Comparison of ENCODE assay signal across 21 cellular contexts in genomic region chr1:200099040-200099439, GRCh38.
DNase-seq lines count a peak whose midpoint lies in the region; FAIRE-seq and TF ChIP-seq lines count a peak whose summit lies in the region.
"Had no signal": no experiment of that assay in that cellular context is flagged by ENCODE, and none has a peak within 500 bp of the region (broad histone marks: within the 10 kb centered on the region; RNA-seq: fewer than 3 reads in every experiment).

No MANE protein-coding gene starts in this region.

- TF ChIP-seq EP300 in H1 (IDR thresholded peaks at IDR 0.05; ENCODE audit: borderline replicate concordance in 1 of 2, low read depth in 2 of 2, low read length in 2 of 2): no peak

- WGBS in H1 (ENCODE audit: extremely low coverage in 1 of 2, insufficient coverage in 1 of 2, insufficient read length in 1 of 2, insufficient replicate concordance in 2 of 2, low coverage in 1 of 2, low lambda C conversion rate in 2 of 2, missing lambda C conversion rate in 1 of 2), 2 experiments: 86% methylated on average over 3 of the region's 3 CpGs; no CpG with 5 or more reads in 1 of the 2 experiments

- no peak overlapping the region for H3K18ac ChIP-seq in H1 (ENCODE audit: extremely low read depth, low read length)

- H3K79me1 ChIP-seq in H1 (ENCODE audit: low read depth, low read length): no peaks in the 10 kb centered on the region; the same call in 1 of the 2 replicates

- no peak overlapping the region for H4K8ac ChIP-seq in H1 (ENCODE audit: extremely low read depth, insufficient read depth, low read length)

- no peak overlapping the region for H3K4me3 Mint-ChIP-seq in activated CD4-positive, alpha-beta memory T cell treated with anti-CD3 and anti-CD28 coated beads, Interleukin-2, amount 10 ng/mL, durations not matched to agents 7 days and 5 days
- H3K4me3 Mint-ChIP-seq: activated CD4-positive, alpha-beta T cell treated with anti-CD3 and anti-CD28 coated beads, Interleukin-2, amount 10 ng/mL, durations not matched to agents 24 days and 14 days; activated naive CD4-positive, alpha-beta T cell treated with anti-CD3 and anti-CD28 coated beads for 36 hours; central memory CD8-positive, alpha-beta T cell; naive B cell; stimulated activated effector memory CD8-positive, alpha-beta T cell treated with anti-CD3 and anti-CD28 coated beads, Interleukin-12 subunit alpha, Interleukin-12 subunit beta, amount 100 ng/mL, for 72 hours had no signal

- H2AK5ac ChIP-seq in H1 (ENCODE audit: low read depth, low read length): 0 out of 2 replicates have a peak overlapping the region, but pooled peaks have one; percentile 6

- H2BK12ac ChIP-seq in H1 (ENCODE audit: low read depth, low read length): no peak overlapping the region

- H3K4me2 ChIP-seq in H1 (ENCODE audit: insufficient read depth in 1 of 2, low read depth in 2 of 2, low read length in 2 of 2): no peak overlapping the region

- H3K9me3 Mint-ChIP-seq in activated CD4-positive, alpha-beta memory T cell treated with anti-CD3 and anti-CD28 coated beads, Interleukin-2, amount 10 ng/mL, durations not matched to agents 7 days and 5 days: no peaks in the 10 kb centered on the region
- H3K9me3 Mint-ChIP-seq: activated CD4-positive, alpha-beta T cell treated with anti-CD3 and anti-CD28 coated beads, Interleukin-2, amount 10 ng/mL, durations not matched to agents 24 days and 14 days; activated naive CD4-positive, alpha-beta T cell treated with anti-CD3 and anti-CD28 coated beads for 36 hours; central memory CD8-positive, alpha-beta T cell; naive B cell; stimulated activated effector memory CD8-positive, alpha-beta T cell treated with anti-CD3 and anti-CD28 coated beads, Interleukin-12 subunit alpha, Interleukin-12 subunit beta, amount 100 ng/mL, for 72 hours had no signal

- no peaks in the 10 kb centered on the region for H3K36me3 ChIP-seq in H1 (ENCODE audit: control insufficient read depth in 2 of 4, insufficient read depth in 4 of 4, low read length in 3 of 4)
- H3K36me3 ChIP-seq: gastroesophageal sphincter, WERI-Rb-1 had no signal

- H3K27ac ChIP-seq in H1 (ENCODE audit: low read depth, low read length): no peak overlapping the region
- H3K27ac ChIP-seq: WERI-Rb-1 had no signal

- no peak overlapping the region for H4K91ac ChIP-seq in H1 (replicated peaks; ENCODE audit: insufficient read length, low read length)

- H3K36me3 Mint-ChIP-seq in activated CD4-positive, alpha-beta memory T cell treated with anti-CD3 and anti-CD28 coated beads, Interleukin-2, amount 10 ng/mL, durations not matched to agents 7 days and 5 days (ENCODE audit: low read depth): no peaks in the 10 kb centered on the region
- H3K36me3 Mint-ChIP-seq: naive B cell; stimulated activated effector memory CD8-positive, alpha-beta T cell treated with anti-CD3 and anti-CD28 coated beads, Interleukin-12 subunit alpha, Interleukin-12 subunit beta, amount 100 ng/mL, for 72 hours had no signal

- no peak for TF ChIP-seq POLR2A in H1 (IDR thresholded peaks at IDR 0.05; ENCODE audit: control extremely low read depth in 1 of 2, low read depth in 2 of 2, low read length in 2 of 2)

- H3K27me3 Mint-ChIP-seq in activated CD4-positive, alpha-beta memory T cell treated with anti-CD3 and anti-CD28 coated beads, Interleukin-2, amount 10 ng/mL, durations not matched to agents 7 days and 5 days: peaks cover 15% of the 10 kb centered on the region
- H3K27me3 Mint-ChIP-seq: central memory CD8-positive, alpha-beta T cell had no signal

- H4K20me1 ChIP-seq in H1 (replicated peaks in 1 of 2; ENCODE audit: control insufficient read depth in 1 of 2, insufficient read depth in 2 of 2, low read length in 2 of 2): no peaks in the 10 kb centered on the region

- no peaks in the 10 kb centered on the region for H3K4me1 Mint-ChIP-seq in activated CD4-positive, alpha-beta memory T cell treated with anti-CD3 and anti-CD28 coated beads, Interleukin-2, amount 10 ng/mL, durations not matched to agents 7 days and 5 days
- H3K4me1 Mint-ChIP-seq: central memory CD8-positive, alpha-beta T cell; naive B cell; stimulated activated effector memory CD8-positive, alpha-beta T cell treated with anti-CD3 and anti-CD28 coated beads, Interleukin-12 subunit alpha, Interleukin-12 subunit beta, amount 100 ng/mL, for 72 hours had no signal

- H2AFZ ChIP-seq in H1 (ENCODE audit: low read length): no peak overlapping the region

- H3K4me1 ChIP-seq in H1 (replicated peaks in 1 of 4; ENCODE audit: control insufficient read depth in 3 of 4, insufficient read depth in 4 of 4, low read length in 3 of 4): no peaks in the 10 kb centered on the region

- CTCF ChIA-PET in H1 (lab: Charles Lee; ENCODE audit: partially characterized antibody): interaction anchor here (1.0 to 1.8 kb wide), 5 partner anchors 8 to 40 kb away, joined by 3 to 7 read pairs (median 4); no protein-coding TSS in a partner anchor
- CTCF ChIA-PET in activated CD4-positive, alpha-beta memory T cell treated with anti-CD3 and anti-CD28 coated beads, Interleukin-2, amount 10 ng/mL, durations not matched to agents 7 days and 5 days (lab: Charles Lee): no interaction called here

- no peak for FAIRE-seq in H1 (lab: Jason Lieb, UNC)
- FAIRE-seq: D721Med had no signal

- H3K79me2 ChIP-seq in H1 (ENCODE audit: control insufficient read depth in 1 of 2, insufficient read depth in 2 of 2, low read length in 2 of 2): no peaks in the 10 kb centered on the region

- H3K9ac ChIP-seq in H1 (replicated peaks in 1 of 4; ENCODE audit: extremely low read depth in 1 of 4, low read depth in 3 of 4, low read length in 3 of 4): no peak overlapping the region

- TF ChIP-seq RAD21 in H1 (IDR thresholded peaks at IDR 0.05 in 1 of 2, conservative IDR thresholded peaks at IDR 0.05 in 1 of 2; ENCODE audit: low read depth in 2 of 2, low read length in 2 of 2): no peak

- H4K5ac ChIP-seq in H1 (ENCODE audit: insufficient read length, low read depth, low read length): no peak overlapping the region

- no peak overlapping the region for H3K4me3 ChIP-seq in H1 (ENCODE audit: extremely low read depth in 1 of 4, insufficient read depth in 2 of 4, low read depth in 3 of 4, low read length in 4 of 4)
- H3K4me3 ChIP-seq: gastroesophageal sphincter had no signal

- H3K23ac ChIP-seq in H1 (ENCODE audit: insufficient read length): no peak overlapping the region

- H2BK15ac ChIP-seq in H1 (ENCODE audit: low read length): no peak overlapping the region

- no peak overlapping the region for H3K27ac Mint-ChIP-seq in activated CD4-positive, alpha-beta memory T cell treated with anti-CD3 and anti-CD28 coated beads, Interleukin-2, amount 10 ng/mL, durations not matched to agents 7 days and 5 days
- H3K27ac Mint-ChIP-seq: activated CD4-positive, alpha-beta T cell treated with anti-CD3 and anti-CD28 coated beads, Interleukin-2, amount 10 ng/mL, durations not matched to agents 24 days and 14 days; activated naive CD4-positive, alpha-beta T cell treated with anti-CD3 and anti-CD28 coated beads for 36 hours; naive B cell; stimulated activated effector memory CD8-positive, alpha-beta T cell treated with anti-CD3 and anti-CD28 coated beads, Interleukin-12 subunit alpha, Interleukin-12 subunit beta, amount 100 ng/mL, for 72 hours had no signal

- no peaks in the 10 kb centered on the region for H3K9me3 ChIP-seq in H1 (ENCODE audit: insufficient read depth in 2 of 2, low read depth in 1 of 2, low read length in 1 of 2)
- H3K9me3 ChIP-seq: gastroesophageal sphincter had no signal

- TF ChIP-seq CTCF in H1 (IDR thresholded peaks at IDR 0.05; ENCODE audit: control extremely low read depth in 1 of 3, insufficient read depth in 1 of 3, low read depth in 1 of 3, low read length in 3 of 3): no peak

- POLR2A ChIA-PET in H1 (lab: Charles Lee; ENCODE audit: partially characterized antibody): no interaction called here
- POLR2A ChIA-PET in activated CD4-positive, alpha-beta memory T cell treated with anti-CD3 and anti-CD28 coated beads, Interleukin-2, amount 10 ng/mL, durations not matched to agents 7 days and 5 days (lab: Charles Lee): no interaction called here

- H3K14ac ChIP-seq in H1 (ENCODE audit: insufficient read length): no peak overlapping the region

- peak; percentile 7 for DNase-seq in AG08395 (ENCODE audit: low spot score)
- peak; percentile 5 for DNase-seq in HCEC 1CT
- DNase-seq in H1 (ENCODE audit: low read depth in 1 of 2, low spot score in 2 of 2): no peak
- peak; percentile 31 for DNase-seq in iris pigment epithelial cell (ENCODE audit: low read depth)
- no peak for DNase-seq in DMS 273 treated with DMSO at 0.1 percent for 48 hours (lab: John Stamatoyannopoulos, UW)
- no peak for DNase-seq in activated CD4-positive, alpha-beta memory T cell treated with anti-CD3 and anti-CD28 coated beads, Interleukin-2, amount 10 ng/mL, durations not matched to agents 7 days and 5 days
- DNase-seq in activated T-cell treated with anti-CD3 and anti-CD28 coated beads, Interleukin-2, amount 50 U/mL, for 1 hour: no peak
- no peak for DNase-seq in mucosa of gallbladder (ENCODE audit: low spot score)
- DNase-seq: activated CD4-positive, alpha-beta T cell treated with anti-CD3 and anti-CD28 coated beads, Interleukin-2, amount 10 ng/mL, durations not matched to agents 24 days and 14 days; activated naive CD4-positive, alpha-beta T cell treated with anti-CD3 and anti-CD28 coated beads for 36 hours; anterior cingulate cortex; C1 segment of cervical spinal cord; erythroblast; naive B cell; NCI-H2029 treated with DMSO at 0.1 percent for 48 hours; stimulated activated CD4-positive, alpha-beta T cell treated with anti-CD3 and anti-CD28 coated beads, Interleukin-2, amount 100 ng/mL, for 48 hours; WERI-Rb-1 had no signal

- no peaks in the 10 kb centered on the region for H3K27me3 ChIP-seq in H1 (replicated peaks in 1 of 4; ENCODE audit: control insufficient read depth in 3 of 4, extremely low read depth in 1 of 4, insufficient read depth in 3 of 4, low read length in 3 of 4)
- H3K27me3 ChIP-seq: gastroesophageal sphincter had no signal

- no peak overlapping the region for H2BK20ac ChIP-seq in H1 (ENCODE audit: low read length)

- no peak overlapping the region for H2BK120ac ChIP-seq in H1 (replicated peaks; ENCODE audit: low read depth, low read length)

- H3K4ac ChIP-seq in H1 (replicated peaks; ENCODE audit: insufficient read length, low read depth, low read length): no peak overlapping the region

- H2BK5ac ChIP-seq in H1 (ENCODE audit: low read depth, low read length): no peak overlapping the region

- no peaks in the 10 kb centered on the region; the same call in 1 of the 2 replicates for H3K23me2 ChIP-seq in H1 (ENCODE audit: low read depth, low read length)

- no peak overlapping the region for H3K56ac ChIP-seq in H1 (replicated peaks; ENCODE audit: insufficient read length, low read depth, low read length)

TF ChIP-seq in H1, 55 proteins besides CTCF, POLR2A, EP300 and RAD21 (continues in another document):
- TF ChIP-seq BACH1 (IDR thresholded peaks at IDR 0.05; ENCODE audit: low read length) (no peak), RBBP5 (IDR thresholded peaks at IDR 0.05; ENCODE audit: borderline replicate concordance, low read depth, low read length) (no peak), EGR1 (IDR thresholded peaks at IDR 0.05; ENCODE audit: borderline replicate concordance, low read depth, low read length) (no peak), TBP (IDR thresholded peaks at IDR 0.05; ENCODE audit: low read depth, low read length) (no peak), SP1 (IDR thresholded peaks at IDR 0.05; ENCODE audit: low read depth, low read length) (no peak), SRF (IDR thresholded peaks at IDR 0.05; ENCODE audit: low read depth, low read length) (no peak)

Comparison
In these comparisons a context has a peak if more than half of its experiments do, and no peak if none do; other contexts are left out.
1. DNase-seq: peak in AG08395 (single experiment), HCEC 1CT (single experiment) and iris pigment epithelial cell (single experiment); none in H1 (0 of 2), DMS 273 treated with DMSO at 0.1 percent for 48 hours (single experiment), activated CD4-positive, alpha-beta memory T cell treated with anti-CD3 and anti-CD28 coated beads, Interleukin-2, amount 10 ng/mL, durations not matched to agents 7 days and 5 days (single experiment), activated T-cell treated with anti-CD3 and anti-CD28 coated beads, Interleukin-2, amount 50 U/mL, for 1 hour (single experiment) and mucosa of gallbladder (single experiment).